Comparison of ENCODE assay signal across 13 cellular contexts in genomic region chr1:43711524-43712386, GRCh38. TPM values are rescaled to one million over a fixed set of nuclear protein-coding genes. Genes with fewer than 3 reads are reported as not detected.
DNase-seq lines count a peak whose midpoint lies in the region; ATAC-seq, FAIRE-seq and TF ChIP-seq lines count a peak whose summit lies in the region.
"Had no signal": no experiment of that assay in that cellular context is flagged by ENCODE, and none has a peak within 500 bp of the region (broad histone marks: within the 10 kb centered on the region; RNA-seq: fewer than 3 reads in every experiment).

No MANE protein-coding gene starts in this region.

- no peak for ATAC-seq in activated CD8-positive, alpha-beta T cell treated with anti-CD3 and anti-CD28 coated beads for 36 hours
- ATAC-seq: body of pancreas had no signal

- peaks cover 18% of the 10 kb centered on the region for H3K36me3 Mint-ChIP-seq in activated CD8-positive, alpha-beta T cell treated with anti-CD3 and anti-CD28 coated beads for 36 hours (ENCODE audit: low read depth)
- peaks cover 0 to 17% (median 3%) of the 10 kb centered on the region in 3 donors for H3K36me3 Mint-ChIP-seq in CD8-positive, alpha-beta memory T cell

- in situ Hi-C loops in brain microvascular endothelial cell (cut with HindIII; ENCODE audit: low pct_ligation_motif_present, low sequenced_read_pairs): no loop called here

- peaks cover 19% of the 10 kb centered on the region for H3K4me1 Mint-ChIP-seq in activated CD8-positive, alpha-beta T cell treated with anti-CD3 and anti-CD28 coated beads for 36 hours (ENCODE audit: low read depth)
- peaks cover 21 to 32% (median 25%) of the 10 kb centered on the region in 3 donors for H3K4me1 Mint-ChIP-seq in CD8-positive, alpha-beta memory T cell

- H4K20me1 ChIP-seq in keratinocyte (ENCODE audit: control insufficient read depth, extremely low read depth, insufficient read depth, low read length): no peaks in the 10 kb centered on the region

- H3K27me3 ChIP-seq in brain microvascular endothelial cell (replicated peaks) (no peaks in the 10 kb centered on the region), keratinocyte (ENCODE audit: control insufficient read depth, extremely low read depth, insufficient read depth, low read length) (no peaks in the 10 kb centered on the region)
- H3K27me3 ChIP-seq in CD8-positive, alpha-beta memory T cell (ENCODE audit: insufficient read depth, low read length, poor library complexity, severe bottlenecking): no peaks in the 10 kb centered on the region
- H3K27me3 ChIP-seq: BE2C, body of pancreas had no signal

- H3K9me3 ChIP-seq in keratinocyte (ENCODE audit: control insufficient read depth, low read depth, low read length): no peaks in the 10 kb centered on the region
- H3K9me3 ChIP-seq in CD8-positive, alpha-beta memory T cell (ENCODE audit: low read length): no peaks in the 10 kb centered on the region
- H3K9me3 ChIP-seq: BE2C, body of pancreas had no signal

- H3K27ac Mint-ChIP-seq in activated CD8-positive, alpha-beta T cell treated with anti-CD3 and anti-CD28 coated beads for 36 hours: no peak overlapping the region
- H3K27ac Mint-ChIP-seq in CD8-positive, alpha-beta memory T cell: no peak overlapping the region

- peak; percentile 76 for DNase-seq in AG08395 (ENCODE audit: low spot score)
- DNase-seq in HS-5 (ENCODE audit: low read depth): peak; percentile 77
- peak; percentile 52 for DNase-seq in brain microvascular endothelial cell
- peak; percentile 36 for DNase-seq in keratinocyte (ENCODE audit: low read depth, low spot score)
- no peak for DNase-seq in activated CD8-positive, alpha-beta T cell treated with anti-CD3 and anti-CD28 coated beads for 36 hours
- no peak for DNase-seq in stimulated activated CD4-positive, alpha-beta T cell treated with anti-CD3 and anti-CD28 coated beads, Interleukin-4, amount 100 ng/mL, for 4 hours
- DNase-seq in CD8-positive, alpha-beta memory T cell: no peak
- no peak for DNase-seq in epidermal melanocyte (ENCODE audit: insufficient read length, low spot score)
- DNase-seq: BE2C, body of pancreas, glutamatergic neuron, NCI-H1417 had no signal

- POLR2A ChIA-PET in activated CD8-positive, alpha-beta T cell treated with anti-CD3 and anti-CD28 coated beads for 36 hours (lab: Charles Lee): no interaction called here
- POLR2A ChIA-PET in CD8-positive, alpha-beta memory T cell (lab: Charles Lee): no interaction called here

- H3K4me1 ChIP-seq in keratinocyte (ENCODE audit: control insufficient read depth, extremely low read depth, insufficient read depth, low read length): peaks cover 27% of the 10 kb centered on the region
- peaks cover 11% of the 10 kb centered on the region for H3K4me1 ChIP-seq in CD8-positive, alpha-beta memory T cell (ENCODE audit: insufficient read depth, low read length)
- H3K4me1 ChIP-seq: BE2C had no signal

- H3K9ac ChIP-seq in keratinocyte (ENCODE audit: control insufficient read depth, extremely low read depth, insufficient read depth, low read length): peak overlapping the region; percentile 46

- H3K36me3 ChIP-seq in brain microvascular endothelial cell (replicated peaks) (no peaks in the 10 kb centered on the region), keratinocyte (ENCODE audit: control insufficient read depth in 2 of 2, extremely low read depth in 1 of 2, insufficient read depth in 2 of 2, low read length in 2 of 2) (peaks cover 0 to 3% of the 10 kb centered on the region in 2 experiments)
- H3K36me3 ChIP-seq in CD8-positive, alpha-beta memory T cell (ENCODE audit: insufficient read depth, low read length): no peaks in the 10 kb centered on the region
- H3K36me3 ChIP-seq: BE2C had no signal

- intact Hi-C loops in activated CD8-positive, alpha-beta T cell treated with anti-CD3 and anti-CD28 coated beads for 36 hours (cut with micrococcal nuclease): no loop called here

- no peak overlapping the region for H2AFZ ChIP-seq in keratinocyte (ENCODE audit: control insufficient read depth, low read length)

- TF ChIP-seq CTCF in brain microvascular endothelial cell (IDR thresholded peaks at IDR 0.05; ENCODE audit: low read depth, low read length, missing control alignments) (no peak), keratinocyte (optimal IDR thresholded peaks at IDR 0.05 in 1 of 3, IDR thresholded peaks at IDR 0.05 in 1 of 3, conservative IDR thresholded peaks at IDR 0.05 in 1 of 3; ENCODE audit: extremely low read depth in 1 of 3, insufficient read depth in 2 of 3, low read length in 3 of 3) (no peak)
- TF ChIP-seq CTCF in activated CD8-positive, alpha-beta T cell treated with anti-CD3 and anti-CD28 coated beads for 36 hours (IDR thresholded peaks at IDR 0.05): no peak

- no peaks in the 10 kb centered on the region for H3K27me3 Mint-ChIP-seq in activated CD8-positive, alpha-beta T cell treated with anti-CD3 and anti-CD28 coated beads for 36 hours
- H3K27me3 Mint-ChIP-seq in CD8-positive, alpha-beta memory T cell: no peaks in the 10 kb centered on the region

- H3K9me1 ChIP-seq in keratinocyte (ENCODE audit: control insufficient read depth, extremely low read depth, insufficient read depth, low read length): no peaks in the 10 kb centered on the region

- no peaks in the 10 kb centered on the region for H3K9me3 Mint-ChIP-seq in activated CD8-positive, alpha-beta T cell treated with anti-CD3 and anti-CD28 coated beads for 36 hours
- H3K9me3 Mint-ChIP-seq in CD8-positive, alpha-beta memory T cell: no peaks in the 10 kb centered on the region

- dilution Hi-C loops in keratinocyte (cut with MboI; ENCODE audit: extremely low pct_ligation_motif_present, low sequenced_read_pairs): loop anchor here (25.0 kb wide), 1 partner anchor 226 kb away; the partner anchor contains the start of genes ARTN and IPO13

- H3K4me3 ChIP-seq in brain microvascular endothelial cell (ENCODE audit: low read depth, low read length) (no peak overlapping the region), keratinocyte (ENCODE audit: control insufficient read depth in 2 of 3, extremely low read depth in 1 of 3, insufficient read depth in 2 of 3, low read depth in 1 of 3, low read length in 3 of 3) (peak overlapping the region in 2 of 3 experiments; percentile 28 to 49)
- no peak overlapping the region for H3K4me3 ChIP-seq in CD8-positive, alpha-beta memory T cell (ENCODE audit: low read length)
- H3K4me3 ChIP-seq: body of pancreas had no signal

- peak overlapping the region; percentile 83 for H3K27ac ChIP-seq in brain microvascular endothelial cell
- H3K27ac ChIP-seq in keratinocyte (ENCODE audit: control insufficient read depth, insufficient read depth, low read length): peak overlapping the region; percentile 89
- no peak overlapping the region for H3K27ac ChIP-seq in CD8-positive, alpha-beta memory T cell (ENCODE audit: low read depth, low read length)
- H3K27ac ChIP-seq: body of pancreas had no signal

- no peak overlapping the region for H3K4me3 Mint-ChIP-seq in activated CD8-positive, alpha-beta T cell treated with anti-CD3 and anti-CD28 coated beads for 36 hours
- H3K4me3 Mint-ChIP-seq in CD8-positive, alpha-beta memory T cell: peak overlapping the region in 1 of 7 donors; percentile 22

- peak; percentile 83 for FAIRE-seq in keratinocyte (lab: Jason Lieb, UNC)
- FAIRE-seq: GM19239 had no signal

- CTCF ChIA-PET in activated CD8-positive, alpha-beta T cell treated with anti-CD3 and anti-CD28 coated beads for 36 hours (lab: Charles Lee): interaction anchor here (1.6 kb wide), 1 partner anchor 223 kb away, joined by 5 read pairs; no protein-coding TSS in a partner anchor
- CTCF ChIA-PET in CD8-positive, alpha-beta memory T cell (lab: Charles Lee): no interaction called here

- peak overlapping the region; percentile 88 for H3K4me2 ChIP-seq in keratinocyte (ENCODE audit: control insufficient read depth, extremely low read depth, insufficient read depth, low read depth, low read length)

- H3K79me2 ChIP-seq in keratinocyte (ENCODE audit: control insufficient read depth, insufficient read depth, low read length): peaks cover 43% of the 10 kb centered on the region

RNA-seq across cellular contexts. Expression of gene ST3GAL3, which starts 4.4 kb away (rescaled TPM):
- polyA plus RNA-seq in keratinocyte: 8.5 to 14.6 TPM (median 10.0 TPM) in 3 replicates
- polyA plus RNA-seq in keratinocyte (2011; ENCODE audit: low read depth): 6.2 TPM
- polyA plus RNA-seq in keratinocyte (2011; cell fraction: cytosol; rRNA removed): 7.3 and 10.1 TPM in 2 replicates
- 26.2 and 31.8 TPM in 2 replicates for polyA plus RNA-seq in keratinocyte (2011; cell fraction: nucleus; rRNA removed)
- polyA plus RNA-seq in keratinocyte (2012; ENCODE audit: low replicate concordance): 8.0 and 14.6 TPM in 2 replicates
- 13.2 to 44.4 TPM (median 20.8 TPM) in 3 replicates for polyA minus RNA-seq in keratinocyte
- 15.7 TPM for polyA minus RNA-seq in keratinocyte (2011; cell fraction: cytosol; rRNA and poly(A)+ RNA removed)
- polyA minus RNA-seq in keratinocyte (2011; cell fraction: nucleus; rRNA and poly(A)+ RNA removed): 13.5 and 20.6 TPM in 2 replicates
- 10 to 100 TPM; 14.5 to 20.0 TPM for total RNA-seq in activated CD8-positive, alpha-beta T cell treated with anti-CD3 and anti-CD28 coated beads for 36 hours
- total RNA-seq in CD8-positive, alpha-beta memory T cell: 10 to 100 TPM in 1 of 2 experiments, 1 to 10 TPM in 1; 9.7 to 10.1 TPM
- polyA plus RNA-seq in CD8-positive, alpha-beta memory T cell: 9.7 TPM

Comparison
In these comparisons a context has a peak if more than half of its experiments do, and no peak if none do; other contexts are left out.
1. DNase-seq: peak in AG08395 (single experiment), HS-5 (single experiment), brain microvascular endothelial cell (single experiment) and keratinocyte (single experiment); none in activated CD8-positive, alpha-beta T cell treated with anti-CD3 and anti-CD28 coated beads for 36 hours (single experiment), stimulated activated CD4-positive, alpha-beta T cell treated with anti-CD3 and anti-CD28 coated beads, Interleukin-4, amount 100 ng/mL, for 4 hours (0 of 2), CD8-positive, alpha-beta memory T cell (0 of 5) and epidermal melanocyte (single experiment).
2. H3K4me3 ChIP-seq: peak in keratinocyte (2 of 3); none in brain microvascular endothelial cell (single experiment) and CD8-positive, alpha-beta memory T cell (single experiment).